ENCODE assay signal across 20 cellular contexts in genomic region chr6:37011656-37012378, GRCh38. TPM values are rescaled to one million over a fixed set of nuclear protein-coding genes. Genes with fewer than 3 reads are reported as not detected.
DNase-seq lines count a peak whose midpoint lies in the region; ATAC-seq and TF ChIP-seq lines count a peak whose summit lies in the region.
"Had no signal": no experiment of that assay in that cellular context is flagged by ENCODE, and none has a peak within 500 bp of the region (broad histone marks: within the 10 kb centered on the region; RNA-seq: fewer than 3 reads in every experiment).

No MANE protein-coding gene starts in this region.

- H3K9me3 Mint-ChIP-seq in CD8-positive, alpha-beta T cell: no peaks in the 10 kb centered on the region
- no peaks in the 10 kb centered on the region for H3K9me3 Mint-ChIP-seq in GM23338
- H3K9me3 Mint-ChIP-seq in activated CD4-positive, alpha-beta memory T cell treated with anti-CD3 and anti-CD28 coated beads, Interleukin-2, amount 10 ng/mL, durations not matched to agents 7 days and 5 days: no peaks in the 10 kb centered on the region
- H3K9me3 Mint-ChIP-seq: naive B cell had no signal

- peaks cover 7% of the 10 kb centered on the region for H3K4me1 Mint-ChIP-seq in CD8-positive, alpha-beta T cell (ENCODE audit: low read depth)
- peaks cover 3% of the 10 kb centered on the region for H3K4me1 Mint-ChIP-seq in GM23338
- peaks cover 14% of the 10 kb centered on the region for H3K4me1 Mint-ChIP-seq in activated CD4-positive, alpha-beta memory T cell treated with anti-CD3 and anti-CD28 coated beads, Interleukin-2, amount 10 ng/mL, durations not matched to agents 7 days and 5 days

- POLR2A ChIA-PET in CD8-positive, alpha-beta T cell (lab: Charles Lee): no interaction called here
- POLR2A ChIA-PET in activated CD4-positive, alpha-beta memory T cell treated with anti-CD3 and anti-CD28 coated beads, Interleukin-2, amount 10 ng/mL, durations not matched to agents 7 days and 5 days (lab: Charles Lee): interaction anchor here (1.4 to 1.7 kb wide), 2 partner anchors 26 to 137 kb away, joined by 3 to 4 read pairs; partner anchors contain the start of gene MTCH1

- H3K27me3 Mint-ChIP-seq in CD8-positive, alpha-beta T cell (ENCODE audit: low read depth): no peaks in the 10 kb centered on the region
- H3K27me3 Mint-ChIP-seq in GM23338 (ENCODE audit: insufficient read depth, low read depth, poor library complexity): peaks cover 14% of the 10 kb centered on the region
- no peaks in the 10 kb centered on the region for H3K27me3 Mint-ChIP-seq in activated CD4-positive, alpha-beta memory T cell treated with anti-CD3 and anti-CD28 coated beads, Interleukin-2, amount 10 ng/mL, durations not matched to agents 7 days and 5 days
- H3K27me3 Mint-ChIP-seq: naive B cell had no signal

- H3K4me2 ChIP-seq in trophoblast cell (ENCODE audit: low read length): no peak overlapping the region
- no peak overlapping the region for H3K4me2 ChIP-seq in GM23338

- H4K20me1 ChIP-seq in GM23338 (replicated peaks; ENCODE audit: insufficient read depth): no peaks in the 10 kb centered on the region

- no peak overlapping the region for H2BK12ac ChIP-seq in trophoblast cell (ENCODE audit: low read length)

- H2AFZ ChIP-seq in trophoblast cell (ENCODE audit: insufficient read depth, low read length, poor library complexity) (no peak overlapping the region), GM23338 (no peak overlapping the region)

- H4K12ac ChIP-seq in trophoblast cell (ENCODE audit: low read depth, low read length): no peak overlapping the region

- no peak for TF ChIP-seq POLR2A in NB4 (IDR thresholded peaks at IDR 0.05; ENCODE audit: extremely low read depth, insufficient read length)

- H3K27ac Mint-ChIP-seq in CD8-positive, alpha-beta T cell: peak overlapping the region; percentile 4
- no peak overlapping the region for H3K27ac Mint-ChIP-seq in GM23338
- no peak overlapping the region for H3K27ac Mint-ChIP-seq in activated CD4-positive, alpha-beta memory T cell treated with anti-CD3 and anti-CD28 coated beads, Interleukin-2, amount 10 ng/mL, durations not matched to agents 7 days and 5 days

- no peak overlapping the region for H2BK5ac ChIP-seq in trophoblast cell (ENCODE audit: low read depth, low read length, poor library complexity)

- no peaks in the 10 kb centered on the region for H3K36me3 Mint-ChIP-seq in CD8-positive, alpha-beta T cell
- no peaks in the 10 kb centered on the region for H3K36me3 Mint-ChIP-seq in GM23338 (ENCODE audit: low read depth)
- H3K36me3 Mint-ChIP-seq in activated CD4-positive, alpha-beta memory T cell treated with anti-CD3 and anti-CD28 coated beads, Interleukin-2, amount 10 ng/mL, durations not matched to agents 7 days and 5 days (ENCODE audit: low read depth): no peaks in the 10 kb centered on the region

- H3K9me2 ChIP-seq in GM23338 (ENCODE audit: insufficient read depth): no peaks in the 10 kb centered on the region

- intact Hi-C loops in CD8-positive, alpha-beta T cell (cut with DNase I, micrococcal nuclease): no loop called here

- ATAC-seq in CD8-positive, alpha-beta T cell: no peak
- ATAC-seq in HG02938 (IDR thresholded peaks at IDR 0.05; ENCODE audit: unreplicated experiment): no peak
- no peak for ATAC-seq in GM23338
- ATAC-seq: foreskin keratinocyte, left ventricle myocardium superior, psoas muscle had no signal

- WGBS in trophoblast cell (ENCODE audit: extremely low coverage, insufficient coverage, insufficient read length): no CpG with 5 or more reads among the region's 11 CpGs

- H3K27ac ChIP-seq in CD8-positive, alpha-beta T cell (ENCODE audit: low read depth, low read length): no peak overlapping the region
- H3K27ac ChIP-seq in trophoblast cell (ENCODE audit: low read depth, low read length): no peak overlapping the region
- H3K27ac ChIP-seq in GM23338 (ENCODE audit: low read depth): no peak overlapping the region
- H3K27ac ChIP-seq: ascending aorta, foreskin keratinocyte, psoas muscle, VCaP had no signal

- no peak overlapping the region for H3K4ac ChIP-seq in trophoblast cell (ENCODE audit: low read depth, low read length)

- no peak overlapping the region for H2AK5ac ChIP-seq in trophoblast cell (ENCODE audit: low read length)

- no peaks in the 10 kb centered on the region for H3K36me3 ChIP-seq in CD8-positive, alpha-beta T cell (ENCODE audit: insufficient read depth, low read length)
- H3K36me3 ChIP-seq in trophoblast cell (ENCODE audit: control insufficient read depth in 1 of 2, insufficient read depth in 2 of 2, low read length in 2 of 2) (no peaks in the 10 kb centered on the region), GM23338 (ENCODE audit: insufficient read depth) (no peaks in the 10 kb centered on the region)
- H3K36me3 ChIP-seq: ascending aorta had no signal

- no peak overlapping the region for H3K4me3 ChIP-seq in CD8-positive, alpha-beta T cell (ENCODE audit: low read depth, low read length)
- H3K4me3 ChIP-seq in NB4 (ENCODE audit: low read depth, low read length) (no peak overlapping the region), choroid plexus epithelial cell (ENCODE audit: low read depth, low read length) (no peak overlapping the region), trophoblast cell (ENCODE audit: low read depth, low read length) (no peak overlapping the region), GM23338 (no peak overlapping the region)
- H3K4me3 ChIP-seq: ascending aorta, psoas muscle had no signal

- H4K91ac ChIP-seq in trophoblast cell (ENCODE audit: low read depth, low read length): no peak overlapping the region

- no peaks in the 10 kb centered on the region for H3K9me3 ChIP-seq in CD8-positive, alpha-beta T cell (ENCODE audit: low read length)
- H3K9me3 ChIP-seq in trophoblast cell (ENCODE audit: insufficient read depth, low read depth, low read length): no peaks in the 10 kb centered on the region
- H3K9me3 ChIP-seq: ascending aorta, psoas muscle had no signal

- no peak overlapping the region for H3K14ac ChIP-seq in trophoblast cell (ENCODE audit: low read length)

- no peak overlapping the region for H4K8ac ChIP-seq in trophoblast cell (ENCODE audit: low read depth, low read length)

- no peak overlapping the region for H3K18ac ChIP-seq in trophoblast cell (ENCODE audit: low read length)

- no peak overlapping the region for H2BK120ac ChIP-seq in trophoblast cell (ENCODE audit: insufficient read depth, low read length, poor library complexity)

- H3K9ac ChIP-seq in trophoblast cell (ENCODE audit: low read length): no peak overlapping the region

- H3F3A ChIP-seq in GM23338 (replicated peaks; ENCODE audit: low read depth): no peaks in the 10 kb centered on the region

- no peak for DNase-seq in CD8-positive, alpha-beta T cell
- DNase-seq in NB4 (ENCODE audit: low read depth) (peak; percentile 58), choroid plexus epithelial cell (ENCODE audit: low read depth) (peak; percentile 94), trophoblast cell (peak; percentile 38 to 73), GM23338 (ENCODE audit: low spot score) (no peak), GM19240 (ENCODE audit: insufficient read length, low spot score) (no peak)
- DNase-seq in activated CD4-positive, alpha-beta memory T cell treated with anti-CD3 and anti-CD28 coated beads, Interleukin-2, amount 10 ng/mL, durations not matched to agents 7 days and 5 days: no peak
- DNase-seq: DMS153, foreskin keratinocyte, left ventricle myocardium superior, naive B cell, NCI-H1930, NCI-H526 treated with DMSO at 0.1 percent for 48 hours, psoas muscle, SW 1271 had no signal

- H3K23ac ChIP-seq in trophoblast cell (ENCODE audit: low read length): no peak overlapping the region

- no peaks in the 10 kb centered on the region for H3K4me1 ChIP-seq in CD8-positive, alpha-beta T cell (ENCODE audit: insufficient read depth, low read length)
- H3K4me1 ChIP-seq in trophoblast cell (ENCODE audit: control insufficient read depth in 1 of 2, insufficient read depth in 2 of 2, low read length in 2 of 2) (no peaks in the 10 kb centered on the region), GM23338 (ENCODE audit: insufficient read depth) (no peaks in the 10 kb centered on the region)
- H3K4me1 ChIP-seq: ascending aorta, foreskin keratinocyte, psoas muscle had no signal

- H3K27me3 ChIP-seq in CD8-positive, alpha-beta T cell (ENCODE audit: insufficient read depth, low read length): no peaks in the 10 kb centered on the region
- H3K27me3 ChIP-seq in trophoblast cell (ENCODE audit: insufficient read depth, low read length) (no peaks in the 10 kb centered on the region), GM23338 (ENCODE audit: insufficient read depth) (no peaks in the 10 kb centered on the region)
- H3K27me3 ChIP-seq: ascending aorta, foreskin keratinocyte had no signal

- no peak overlapping the region for H3K4me3 Mint-ChIP-seq in CD8-positive, alpha-beta T cell
- H3K4me3 Mint-ChIP-seq in GM23338: no peak overlapping the region
- H3K4me3 Mint-ChIP-seq in activated CD4-positive, alpha-beta memory T cell treated with anti-CD3 and anti-CD28 coated beads, Interleukin-2, amount 10 ng/mL, durations not matched to agents 7 days and 5 days: no peak overlapping the region

- H3K79me1 ChIP-seq in trophoblast cell (ENCODE audit: low read length): no peaks in the 10 kb centered on the region

- no peaks in the 10 kb centered on the region for H3K79me2 ChIP-seq in trophoblast cell (ENCODE audit: control insufficient read depth, insufficient read depth, low read length, poor library complexity)
- no peaks in the 10 kb centered on the region for H3K79me2 ChIP-seq in GM23338 (replicated peaks; ENCODE audit: insufficient read depth)

- no peak for TF ChIP-seq CTCF in CD8-positive, alpha-beta T cell (IDR thresholded peaks at IDR 0.05)
- TF ChIP-seq CTCF in NB4 (IDR thresholded peaks at IDR 0.05; ENCODE audit: low read depth, low read length) (no peak), choroid plexus epithelial cell (conservative IDR thresholded peaks at IDR 0.05; ENCODE audit: low read depth, low read length) (no peak), GM23338 (conservative IDR thresholded peaks at IDR 0.05; ENCODE audit: low read depth in 2 of 2) (no peak)

- CTCF ChIA-PET in CD8-positive, alpha-beta T cell (lab: Charles Lee): interaction anchor here (1.0 to 2.0 kb wide), 3 partner anchors 10 to 198 kb away, joined by 3 to 6 read pairs (median 5); partner anchors contain the start of gene C6orf89
- CTCF ChIA-PET in activated CD4-positive, alpha-beta memory T cell treated with anti-CD3 and anti-CD28 coated beads, Interleukin-2, amount 10 ng/mL, durations not matched to agents 7 days and 5 days (lab: Charles Lee): interaction anchor here (0.9 kb wide), 1 partner anchor 10 kb away, joined by 3 read pairs; no protein-coding TSS in a partner anchor

RNA-seq across cellular contexts. Expression of gene FGD2, which starts 6.4 kb away (rescaled TPM):
- total RNA-seq in CD8-positive, alpha-beta T cell: under 1 TPM; 0.68 to 0.83 TPM
- not detected in 2 replicates for polyA plus RNA-seq in trophoblast cell (2013)
- total RNA-seq in GM23338 (2014; rRNA removed; shearing (Covaris generic)): 0.14 and 0.35 TPM in 2 replicates
- 0.13 and 0.16 TPM in 2 replicates for polyA plus RNA-seq in GM23338 (2016; fragmentation: Nextera tagmentation; extraction: Ambion mirVana)
- 1 to 10 TPM; 4.7 to 4.9 TPM for total RNA-seq in activated CD4-positive, alpha-beta memory T cell treated with anti-CD3 and anti-CD28 coated beads, Interleukin-2, amount 10 ng/mL, durations not matched to agents 7 days and 5 days
- polyA plus RNA-seq: BJ had no signal

RNA-seq across cellular contexts. Expression of gene MTCH1, which starts 25.8 kb away (rescaled TPM):
- 100 to 1,000 TPM; 267 to 269 TPM for total RNA-seq in CD8-positive, alpha-beta T cell
- 96.9 and 97.4 TPM in 2 replicates for polyA plus RNA-seq in trophoblast cell (2013)
- 261 and 271 TPM in 2 replicates for total RNA-seq in GM23338 (2014; rRNA removed; shearing (Covaris generic))
- polyA plus RNA-seq in GM23338 (2016; fragmentation: Nextera tagmentation; extraction: Ambion mirVana): 108 and 109 TPM in 2 replicates
- 100 to 1,000 TPM; 131 TPM for total RNA-seq in activated CD4-positive, alpha-beta memory T cell treated with anti-CD3 and anti-CD28 coated beads, Interleukin-2, amount 10 ng/mL, durations not matched to agents 7 days and 5 days

RNA-seq across cellular contexts. Expression of gene PI16, which starts 57.3 kb away (rescaled TPM):
- under 1 TPM; 0.24 to 0.42 TPM for total RNA-seq in CD8-positive, alpha-beta T cell
- polyA plus RNA-seq in trophoblast cell (2013): not detected in 2 replicates
- total RNA-seq in GM23338 (2014; rRNA removed; shearing (Covaris generic)): not detected in 2 replicates
- 0.17 and 0.50 TPM in 2 replicates for polyA plus RNA-seq in GM23338 (2016; fragmentation: Nextera tagmentation; extraction: Ambion mirVana)
- 1 to 10 TPM; 7.3 to 8.5 TPM for total RNA-seq in activated CD4-positive, alpha-beta memory T cell treated with anti-CD3 and anti-CD28 coated beads, Interleukin-2, amount 10 ng/mL, durations not matched to agents 7 days and 5 days
- total RNA-seq: foreskin keratinocyte, HT-29 had no signal

Comparison
In these comparisons a context has a peak if more than half of its experiments do, and no peak if none do; other contexts are left out.
1. DNase-seq: peak in NB4 (single experiment), choroid plexus epithelial cell (single experiment) and trophoblast cell (2 of 2); none in CD8-positive, alpha-beta T cell (0 of 7), GM23338 (single experiment), GM19240 (single experiment) and activated CD4-positive, alpha-beta memory T cell treated with anti-CD3 and anti-CD28 coated beads, Interleukin-2, amount 10 ng/mL, durations not matched to agents 7 days and 5 days (single experiment).